Comparison of ENCODE assay signal across 1 cellular context in genomic region chr6:105483492-105483891, GRCh38.
TF ChIP-seq lines count a peak whose summit lies in the region.

No MANE protein-coding gene starts in this region.

TF ChIP-seq in SK-N-SH, 30 proteins besides CTCF, POLR2A, EP300 and RAD21 (continued from another document):
- TF ChIP-seq, protein P1, sequence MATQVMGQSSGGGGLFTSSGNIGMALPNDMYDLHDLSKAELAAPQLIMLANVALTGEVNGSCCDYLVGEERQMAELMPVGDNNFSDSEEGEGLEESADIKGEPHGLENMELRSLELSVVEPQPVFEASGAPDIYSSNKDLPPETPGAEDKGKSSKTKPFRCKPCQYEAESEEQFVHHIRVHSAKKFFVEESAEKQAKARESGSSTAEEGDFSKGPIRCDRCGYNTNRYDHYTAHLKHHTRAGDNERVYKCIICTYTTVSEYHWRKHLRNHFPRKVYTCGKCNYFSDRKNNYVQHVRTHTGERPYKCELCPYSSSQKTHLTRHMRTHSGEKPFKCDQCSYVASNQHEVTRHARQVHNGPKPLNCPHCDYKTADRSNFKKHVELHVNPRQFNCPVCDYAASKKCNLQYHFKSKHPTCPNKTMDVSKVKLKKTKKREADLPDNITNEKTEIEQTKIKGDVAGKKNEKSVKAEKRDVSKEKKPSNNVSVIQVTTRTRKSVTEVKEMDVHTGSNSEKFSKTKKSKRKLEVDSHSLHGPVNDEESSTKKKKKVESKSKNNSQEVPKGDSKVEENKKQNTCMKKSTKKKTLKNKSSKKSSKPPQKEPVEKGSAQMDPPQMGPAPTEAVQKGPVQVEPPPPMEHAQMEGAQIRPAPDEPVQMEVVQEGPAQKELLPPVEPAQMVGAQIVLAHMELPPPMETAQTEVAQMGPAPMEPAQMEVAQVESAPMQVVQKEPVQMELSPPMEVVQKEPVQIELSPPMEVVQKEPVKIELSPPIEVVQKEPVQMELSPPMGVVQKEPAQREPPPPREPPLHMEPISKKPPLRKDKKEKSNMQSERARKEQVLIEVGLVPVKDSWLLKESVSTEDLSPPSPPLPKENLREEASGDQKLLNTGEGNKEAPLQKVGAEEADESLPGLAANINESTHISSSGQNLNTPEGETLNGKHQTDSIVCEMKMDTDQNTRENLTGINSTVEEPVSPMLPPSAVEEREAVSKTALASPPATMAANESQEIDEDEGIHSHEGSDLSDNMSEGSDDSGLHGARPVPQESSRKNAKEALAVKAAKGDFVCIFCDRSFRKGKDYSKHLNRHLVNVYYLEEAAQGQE (IDR thresholded peaks at IDR 0.05; ENCODE audit: low read depth, low read length): no peak
- TF ChIP-seq TCF12 (IDR thresholded peaks at IDR 0.05): peak; percentile 43; the same call in 1 of the 2 replicates
TF ChIP-seq in SK-N-SH: peak in this region for 6.
